8 cellular contexts compared by ENCODE assay signal in the genomic region with DNA sequence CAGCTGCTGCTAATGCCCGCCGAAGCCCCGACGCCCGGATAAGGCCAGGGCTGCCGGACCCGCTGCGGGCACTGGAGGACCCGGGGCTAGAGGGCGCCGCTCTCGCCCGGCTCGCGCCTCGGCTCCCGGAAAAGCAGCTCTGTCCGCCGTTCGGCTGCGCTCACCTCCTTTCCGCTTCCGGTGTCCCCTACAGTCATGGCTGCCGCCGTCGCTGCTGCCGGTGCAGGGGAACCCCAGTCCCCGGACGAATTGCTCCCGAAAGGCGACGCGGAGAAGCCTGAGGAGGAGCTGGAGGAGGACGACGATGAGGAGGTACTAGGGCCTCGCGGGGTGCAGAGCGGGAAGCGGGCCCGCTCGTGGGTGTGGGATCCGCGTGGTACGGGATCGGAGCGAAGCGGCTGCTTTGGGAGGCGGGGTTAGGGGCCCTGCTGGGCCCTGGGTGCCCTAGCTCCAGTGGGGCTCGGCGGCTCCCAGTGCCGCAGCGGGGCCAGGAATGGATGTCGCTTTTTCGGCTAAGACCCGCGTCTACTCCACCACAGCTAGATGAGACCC. TPM values are rescaled to one million over a fixed set of nuclear protein-coding genes. Genes with fewer than 3 reads are reported as not detected.
DNase-seq lines count a peak whose midpoint lies in the region; FAIRE-seq and TF ChIP-seq lines count a peak whose summit lies in the region.

A gene (plus strand): TSS at position 174 of the 552 bp plus-strand sequence. CDS start 22 bp downstream, at position 196.

- H3K27ac Mint-ChIP-seq in H9 = peak within 1 kb of the TSS; percentile 98 to 100 (median 100)

- peaks cover 21 to 22% of the 10 kb centered on the region in 2 experiments for H3K9me3 Mint-ChIP-seq in H9

- no peak within 1 kb of the TSS for H2BK15ac ChIP-seq in H9 (ENCODE audit: low read depth, low read length)

- peaks cover 8% of the 10 kb centered on the region; the same call in 1 of the 2 replicates for H3K36me3 ChIP-seq in MM.1S (replicated peaks; ENCODE audit: insufficient read depth, low read length)
- H3K36me3 ChIP-seq in SJSA1 = peaks cover 40% of the 10 kb centered on the region
- H3K36me3 ChIP-seq in neutrophil = peaks cover 12% of the 10 kb centered on the region

- H3K4me3 ChIP-seq in MM.1S (ENCODE audit: low read length) (peak within 1 kb of the TSS; percentile 99), SJSA1 (peak within 1 kb of the TSS; percentile 84), neutrophil (ENCODE audit: low read depth in 1 of 2, low read length in 1 of 2) (peak within 1 kb of the TSS; percentile 81 to 92)

- peak within 1 kb of the TSS; percentile 99 for H3K4me3 Mint-ChIP-seq in H9

- DNase-seq in GDM1 (lab: John Stamatoyannopoulos, UW) (peak; percentile 74), H9 (peak; percentile 90), MM.1S (peak; percentile 91), SJSA1 (ENCODE audit: low read depth in 1 of 2, low spot score in 2 of 2) (peak; percentile 83 to 89), frontal cortex (ENCODE audit: low spot score in 2 of 2) (peak; percentile 92 to 96), superior temporal gyrus (ENCODE audit: extremely low spot score) (peak; percentile 94)
- peak; percentile 75 to 77 (median 76) for DNase-seq in activated naive CD4-positive, alpha-beta T cell (lab: John Stamatoyannopoulos, UW)

- no peaks in the 10 kb centered on the region for H3K4me1 ChIP-seq in H9 (ENCODE audit: insufficient read depth, low read length)
- H3K4me1 ChIP-seq in MM.1S (ENCODE audit: low read length) = peaks cover 6% of the 10 kb centered on the region; the same call in 1 of the 2 replicates
- peaks cover 5% of the 10 kb centered on the region for H3K4me1 ChIP-seq in SJSA1 (replicated peaks)
- H3K4me1 ChIP-seq in neutrophil (ENCODE audit: control insufficient read depth in 1 of 2, insufficient read depth in 1 of 2, low read depth in 1 of 2, low read length in 1 of 2) = peaks cover 12 to 13% of the 10 kb centered on the region in 2 experiments

- H2BK20ac ChIP-seq in H9 (ENCODE audit: low read depth, low read length, poor library complexity, severe bottlenecking) = no peak within 1 kb of the TSS

- no peak within 1 kb of the TSS for H3K23ac ChIP-seq in H9 (ENCODE audit: insufficient read length, low read depth, low read length)

- no peak within 1 kb of the TSS for H2BK120ac ChIP-seq in H9 (ENCODE audit: low read depth, low read length, poor library complexity, severe bottlenecking)

- H2BK5ac ChIP-seq in H9 (ENCODE audit: insufficient read length, low read length) = no peak within 1 kb of the TSS

- H2AK5ac ChIP-seq in H9 (ENCODE audit: insufficient read length, low read length) = no peak within 1 kb of the TSS

- no peak within 1 kb of the TSS for H4K8ac ChIP-seq in H9 (replicated peaks; ENCODE audit: insufficient read length, low read depth, low read length)

- H3F3A ChIP-seq in MM.1S (ENCODE audit: insufficient read depth, low read length) = no peaks in the 10 kb centered on the region; the same call in 1 of the 2 replicates

- no peak within 1 kb of the TSS for H3K4ac ChIP-seq in H9 (ENCODE audit: low read depth, low read length)

- H3K36me3 Mint-ChIP-seq in H9 (ENCODE audit: insufficient read depth in 1 of 3, low read depth in 3 of 3) = peaks cover 36 to 54% (median 47%) of the 10 kb centered on the region in 3 experiments

- H3K27me3 ChIP-seq in H9 (ENCODE audit: insufficient read depth, low read length) (no peaks in the 10 kb centered on the region), MM.1S (replicated peaks; ENCODE audit: insufficient read depth, low read length) (no peaks in the 10 kb centered on the region), SJSA1 (replicated peaks) (no peaks in the 10 kb centered on the region), neutrophil (no peaks in the 10 kb centered on the region)

- H3K79me2 ChIP-seq in H9 (ENCODE audit: insufficient read depth, low read length) (peaks cover 2% of the 10 kb centered on the region; the same call in 1 of the 2 replicates), MM.1S (ENCODE audit: low read length) (peaks cover 27% of the 10 kb centered on the region)

- H3K23me2 ChIP-seq in H9 (ENCODE audit: insufficient read length, low read depth, low read length, poor library complexity, severe bottlenecking) = peaks cover 5% of the 10 kb centered on the region

- H3K4me1 Mint-ChIP-seq in H9 = peaks cover 10 to 14% of the 10 kb centered on the region in 2 experiments

- no peak within 1 kb of the TSS for H3K56ac ChIP-seq in H9 (ENCODE audit: insufficient read length, low read depth, low read length)

- no CpG with 5 or more reads among the region's 56 CpGs for WGBS in H9 (ENCODE audit: extremely low coverage, insufficient read length, low lambda C conversion rate)

- no peaks in the 10 kb centered on the region for H3K9me2 ChIP-seq in MM.1S (replicated peaks; ENCODE audit: insufficient read depth, low read length)

- H3K9me3 ChIP-seq in H9 (ENCODE audit: control insufficient read depth, low read depth, low read length) (peaks cover 5% of the 10 kb centered on the region), MM.1S (replicated peaks; ENCODE audit: insufficient read depth, low read length) (no peaks in the 10 kb centered on the region), SJSA1 (replicated peaks) (no peaks in the 10 kb centered on the region; the same call in 1 of the 2 replicates), neutrophil (no peaks in the 10 kb centered on the region)

- H3K27me3 Mint-ChIP-seq in H9 (ENCODE audit: low read depth) = no peaks in the 10 kb centered on the region

- H3K9ac ChIP-seq in H9 (ENCODE audit: extremely low read depth, insufficient read length, low read length) (peak within 1 kb of the TSS; percentile 97), MM.1S (ENCODE audit: low read length) (peak within 1 kb of the TSS; percentile 89)

- H2BK12ac ChIP-seq in H9 (ENCODE audit: insufficient read length, low read depth, low read length) = no peak within 1 kb of the TSS

- no peak within 1 kb of the TSS for H2AFZ ChIP-seq in H9 (ENCODE audit: low read length)
- H2AFZ ChIP-seq in MM.1S (ENCODE audit: low read length) = peak within 1 kb of the TSS; percentile 84

- peak; percentile 71 for TF ChIP-seq CTCF in H9 (conservative IDR thresholded peaks at IDR 0.05)
- TF ChIP-seq CTCF in MM.1S (IDR thresholded peaks at IDR 0.05; ENCODE audit: low read length) = peak; percentile 81
- peak; percentile 74 for TF ChIP-seq CTCF in neutrophil (IDR thresholded peaks at IDR 0.05)

- no peak for FAIRE-seq in frontal cortex (lab: Jason Lieb, UNC)

- H3K27ac ChIP-seq in H9 (ENCODE audit: insufficient read length, low read depth, low read length) (no peak within 1 kb of the TSS), MM.1S (ENCODE audit: low read length) (peak within 1 kb of the TSS; percentile 50; the same call in 1 of the 2 replicates), SJSA1 (peak within 1 kb of the TSS; percentile 26; the same call in 1 of the 2 replicates), neutrophil (peak within 1 kb of the TSS; percentile 67)

- H3T11ph ChIP-seq in H9 (ENCODE audit: low read length) = no peak within 1 kb of the TSS

- no peak within 1 kb of the TSS for H4K91ac ChIP-seq in H9 (ENCODE audit: insufficient read length, low read depth, low read length)

- H3K14ac ChIP-seq in H9 (ENCODE audit: insufficient read depth, low read length) = peak within 1 kb of the TSS; percentile 94; the same call in 1 of the 2 replicates

- no peaks in the 10 kb centered on the region for H4K20me1 ChIP-seq in H9 (ENCODE audit: control insufficient read depth, insufficient read depth, insufficient read length)
- H4K20me1 ChIP-seq in MM.1S (ENCODE audit: insufficient read depth, low read length) = no peaks in the 10 kb centered on the region

- H3K18ac ChIP-seq in H9 (ENCODE audit: insufficient read length, low read depth, low read length) = peak within 1 kb of the TSS; percentile 88

- H3K4me2 ChIP-seq in H9 (ENCODE audit: insufficient read depth, insufficient read length, low read length) (peak within 1 kb of the TSS; percentile 96), MM.1S (ENCODE audit: low read depth, low read length) (peak within 1 kb of the TSS; percentile 84)

- H4K5ac ChIP-seq in H9 (ENCODE audit: insufficient read length, low read depth, low read length) = no peak within 1 kb of the TSS

- H3K79me1 ChIP-seq in H9 (ENCODE audit: insufficient read depth, low read depth, low read length, poor library complexity, severe bottlenecking) = peaks cover 2% of the 10 kb centered on the region

RNA-seq across cellular contexts. Expression of the gene that starts here (rescaled TPM):
- 128 TPM in 2 replicates for total RNA-seq in H9 (2021)
- 61.0 and 103 TPM in 2 replicates for total RNA-seq in SJSA1 (2014; rRNA removed; shearing (Covaris generic))
- 66.4 TPM for total RNA-seq in frontal cortex
